ENCODE assay signal across 17 cellular contexts in the genomic region with DNA sequence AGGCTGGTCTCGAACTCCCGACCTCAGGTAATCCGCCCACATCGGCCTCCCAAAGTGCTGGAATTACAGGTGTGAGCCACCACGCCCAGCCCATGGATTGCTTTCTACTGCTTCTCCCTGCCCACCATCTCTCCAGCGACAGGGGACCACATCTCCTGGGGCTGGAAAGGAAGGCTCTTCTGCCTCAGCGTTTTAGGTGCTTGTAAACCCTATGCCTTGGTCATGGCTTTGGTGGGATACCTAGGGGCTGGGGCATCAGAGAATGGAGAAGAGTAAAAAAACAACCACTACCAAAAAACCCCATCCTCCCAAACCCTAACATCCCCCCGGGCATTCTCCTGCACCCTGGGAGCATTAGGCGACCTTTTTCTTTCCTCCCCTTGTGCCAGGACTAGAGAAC. TPM values are rescaled to one million over a fixed set of nuclear protein-coding genes. Genes with fewer than 3 reads are reported as not detected.
DNase-seq lines count a peak whose midpoint lies in the region; ATAC-seq and TF ChIP-seq lines count a peak whose summit lies in the region.
"Had no signal": no experiment of that assay in that cellular context is flagged by ENCODE, and none has a peak within 500 bp of the region (broad histone marks: within the 10 kb centered on the region; RNA-seq: fewer than 3 reads in every experiment).

No MANE protein-coding gene starts in this region.

- no peak overlapping the region for H4K8ac ChIP-seq in IMR-90 (ENCODE audit: low read depth in 2 of 2, low read length in 2 of 2)

- H3K4me3 ChIP-seq in IMR-90 (ENCODE audit: insufficient read depth, low read depth, low read length) = no peak overlapping the region
- no peak overlapping the region for H3K4me3 ChIP-seq in Karpas-422 (ENCODE audit: low read length)
- H3K4me3 ChIP-seq in lower leg skin (ENCODE audit: low read depth, poor library complexity, severe bottlenecking) = no peak overlapping the region

- no peak overlapping the region for H4K91ac ChIP-seq in IMR-90 (ENCODE audit: insufficient read depth, low read depth, low read length)

- dilution Hi-C loops in IMR-90 (cut with HindIII; ENCODE audit: low sequenced_read_pairs, unreplicated experiment) = no loop called here

- in situ Hi-C loops in IMR-90 (cut with MboI; ENCODE audit: low sequenced_read_pairs) = no loop called here

- no peaks in the 10 kb centered on the region for H3K9me2 ChIP-seq in Karpas-422 (replicated peaks; ENCODE audit: insufficient read depth, low read length)

- H2BK15ac ChIP-seq in IMR-90 (ENCODE audit: low read depth, low read length) = no peak overlapping the region

- no peak overlapping the region for H3K14ac ChIP-seq in IMR-90 (replicated peaks; ENCODE audit: low read depth, low read length)

- no peak overlapping the region for H2AK9ac ChIP-seq in IMR-90 (replicated peaks; ENCODE audit: low read depth, low read length, poor library complexity)

- no peaks in the 10 kb centered on the region for H3K79me2 ChIP-seq in Karpas-422 (ENCODE audit: low read length)

- H3K9ac ChIP-seq in IMR-90 (ENCODE audit: low read depth, low read length) (no peak overlapping the region), Karpas-422 (ENCODE audit: low read length) (no peak overlapping the region)

- no peaks in the 10 kb centered on the region; the same call in 1 of the 2 replicates for H3K27me3 ChIP-seq in IMR-90 (ENCODE audit: control insufficient read depth, insufficient read depth, low read length)
- no peaks in the 10 kb centered on the region for H3K27me3 ChIP-seq in Karpas-422 (ENCODE audit: low read length)

- TF ChIP-seq CTCF in IMR-90 (conservative IDR thresholded peaks at IDR 0.05; ENCODE audit: low read depth, low read length) (no peak), chondrocyte (IDR thresholded peaks at IDR 0.05) (no peak), progenitor cell of endocrine pancreas (IDR thresholded peaks at IDR 0.05; ENCODE audit: unreplicated experiment) (no peak), lower leg skin (IDR thresholded peaks at IDR 0.05) (no peak)

- no peaks in the 10 kb centered on the region for H3K9me3 Mint-ChIP-seq in activated T-cell treated with anti-CD3 and anti-CD28 coated beads, Interleukin-2, amount 50 U/mL, for 24 hours
- H3K9me3 Mint-ChIP-seq in chondrocyte (ENCODE audit: low read depth) = no peaks in the 10 kb centered on the region
- H3K9me3 Mint-ChIP-seq in progenitor cell of endocrine pancreas (ENCODE audit: low read depth) = no peaks in the 10 kb centered on the region

- no peak for ATAC-seq in IMR-90 (ENCODE audit: low read depth)

- BruUV-seq in IMR-90 (replicated peaks; lab: Mats Ljungman, UMichigan) = no TSS peak

- TF ChIP-seq RAD21 in IMR-90 (IDR thresholded peaks at IDR 0.05; ENCODE audit: low read length) = no peak

- no peak overlapping the region for H2BK20ac ChIP-seq in IMR-90 (ENCODE audit: low read depth, low read length)

- H3K9me3 ChIP-seq in IMR-90 (ENCODE audit: control insufficient read depth, insufficient read depth, low read length) = no peaks in the 10 kb centered on the region
- no peaks in the 10 kb centered on the region for H3K9me3 ChIP-seq in Karpas-422 (ENCODE audit: low read length)
- H3K9me3 ChIP-seq: spleen, upper lobe of left lung had no signal

- H3K56ac ChIP-seq in IMR-90 (ENCODE audit: extremely low read depth, insufficient read depth, low read length) = no peak overlapping the region

- H3K18ac ChIP-seq in IMR-90 (ENCODE audit: low read depth, low read length) = no peak overlapping the region

- H3K4me1 Mint-ChIP-seq in activated T-cell treated with anti-CD3 and anti-CD28 coated beads, Interleukin-2, amount 50 U/mL, for 24 hours (ENCODE audit: low read depth) = peaks cover 18% of the 10 kb centered on the region
- peaks cover 5% of the 10 kb centered on the region for H3K4me1 Mint-ChIP-seq in chondrocyte (ENCODE audit: low read depth)
- H3K4me1 Mint-ChIP-seq in progenitor cell of endocrine pancreas (ENCODE audit: low read depth) = no peaks in the 10 kb centered on the region

- POLR2A ChIA-PET in IMR-90 (lab: Charles Lee; ENCODE audit: unreplicated experiment) = no interaction called here

- H3K79me1 ChIP-seq in IMR-90 (ENCODE audit: low read depth in 1 of 2, low read length in 2 of 2) = no peaks in the 10 kb centered on the region

- H2AFZ ChIP-seq in IMR-90 (replicated peaks; ENCODE audit: low read length, poor library complexity) (peak overlapping the region; percentile 89), Karpas-422 (ENCODE audit: low read length) (no peak overlapping the region)

- no peak for TF ChIP-seq POLR2A in IMR-90 (IDR thresholded peaks at IDR 0.05; ENCODE audit: low read depth, low read length)
- TF ChIP-seq POLR2A in lower leg skin (IDR thresholded peaks at IDR 0.05) = no peak

- H2AK5ac ChIP-seq in IMR-90 (ENCODE audit: low read depth, low read length) = no peak overlapping the region

- H3K27me3 Mint-ChIP-seq in activated T-cell treated with anti-CD3 and anti-CD28 coated beads, Interleukin-2, amount 50 U/mL, for 24 hours = peaks cover 26% of the 10 kb centered on the region
- H3K27me3 Mint-ChIP-seq in chondrocyte (ENCODE audit: low read depth) = peaks cover 1% of the 10 kb centered on the region
- peaks cover 36% of the 10 kb centered on the region for H3K27me3 Mint-ChIP-seq in progenitor cell of endocrine pancreas

- no peak overlapping the region for H3K27ac Mint-ChIP-seq in activated T-cell treated with anti-CD3 and anti-CD28 coated beads, Interleukin-2, amount 50 U/mL, for 24 hours
- H3K27ac Mint-ChIP-seq in chondrocyte (ENCODE audit: unreplicated experiment) (peak overlapping the region; percentile 13), progenitor cell of endocrine pancreas (no peak overlapping the region)

- no peak for DNase-seq in activated T-cell treated with anti-CD3 and anti-CD28 coated beads, Interleukin-2, amount 50 U/mL, for 24 hours
- no peak for DNase-seq in activated T-cell treated with anti-CD3 and anti-CD28 coated beads, Interleukin-2, amount 50 U/mL, for 1 hour
- DNase-seq in IMR-90 = no peak
- DNase-seq in chondrocyte (ENCODE audit: low spot score) = peak; percentile 72
- DNase-seq in progenitor cell of endocrine pancreas (ENCODE audit: low spot score, unreplicated experiment) = no peak
- no peak for DNase-seq in Karpas-422
- no peak for DNase-seq in NCI-H1417 treated with DMSO at 0.1 percent for 48 hours (lab: John Stamatoyannopoulos, UW)
- no peak for DNase-seq in lower leg skin (ENCODE audit: low spot score in 2 of 2)
- DNase-seq: activated CD4-positive, alpha-beta T cell treated with anti-CD3 and anti-CD28 coated beads, Interleukin-2, amount 50 U/mL, for 1 hour; activated effector memory CD4-positive, alpha-beta T cell treated with Interleukin-2 at 50 U/mL for 16 hours; GF-D8; hippocampal formation; NCI-H2171 treated with DMSO at 0.1 percent for 48 hours; RPMI8226; stimulated activated naive CD4-positive, alpha-beta T cell; upper lobe of left lung had no signal

- H4K5ac ChIP-seq in IMR-90 (ENCODE audit: low read depth, low read length) = no peak overlapping the region

- H3K4me2 ChIP-seq in IMR-90 (ENCODE audit: low read depth, low read length) (no peak overlapping the region), Karpas-422 (ENCODE audit: low read depth, low read length, poor library complexity, severe bottlenecking) (no peak overlapping the region)

- H2BK120ac ChIP-seq in IMR-90 (ENCODE audit: low read depth, low read length) = no peak overlapping the region

- no peak overlapping the region for H2BK5ac ChIP-seq in IMR-90 (ENCODE audit: low read depth, low read length, poor library complexity, severe bottlenecking)

- H4K20me1 ChIP-seq in IMR-90 (ENCODE audit: insufficient read depth, low read length) (0 out of 2 replicates have a peak, but pooled peaks cover 3% of the 10 kb centered on the region), Karpas-422 (ENCODE audit: insufficient read depth, low read depth, low read length) (no peaks in the 10 kb centered on the region)

- no peaks in the 10 kb centered on the region for H3K9me1 ChIP-seq in IMR-90 (ENCODE audit: insufficient read depth, low read length)

- H3K27ac ChIP-seq in IMR-90 (ENCODE audit: insufficient read depth, low read length) (no peak overlapping the region), Karpas-422 (ENCODE audit: low read length) (no peak overlapping the region)

- 100% methylated on average over 1 of the region's 9 CpGs; no CpG with 5 or more reads in 1 of the 2 experiments for WGBS in IMR-90 (ENCODE audit: extremely low coverage in 2 of 2, insufficient read length in 1 of 2), 2 experiments
- WGBS in lower leg skin, 2 donors = 88 to 91% methylated on average over 9 of the region's 9 CpGs

- CTCF ChIA-PET in IMR-90 (lab: Yijun Ruan, JAX) = interaction anchor here (0.6 kb wide), 1 partner anchor 91 kb away, joined by 3 read pairs; no protein-coding TSS in a partner anchor

- no peak overlapping the region for H3K23ac ChIP-seq in IMR-90 (ENCODE audit: low read depth, low read length)

- H3K36me3 Mint-ChIP-seq in activated T-cell treated with anti-CD3 and anti-CD28 coated beads, Interleukin-2, amount 50 U/mL, for 24 hours (ENCODE audit: low read depth) = peaks cover 5% of the 10 kb centered on the region
- H3K36me3 Mint-ChIP-seq in chondrocyte (ENCODE audit: low read depth) = no peaks in the 10 kb centered on the region
- H3K36me3 Mint-ChIP-seq in progenitor cell of endocrine pancreas (ENCODE audit: insufficient read depth) = no peaks in the 10 kb centered on the region

- intact Hi-C loops in IMR-90 (cut with micrococcal nuclease) (loop anchor here (5.0 kb wide), 1 partner anchor 33 kb away; a partner anchor contains a TSS), lower leg skin (cut with DNase I; ENCODE audit: low total_unique reads) (loop anchor here (5.0 kb wide), 1 partner anchor 158 kb away; no protein-coding TSS in a partner anchor)

- H3K4me1 ChIP-seq in IMR-90 (ENCODE audit: control insufficient read depth, insufficient read depth, low read length) = peaks cover 9% of the 10 kb centered on the region; the same call in 1 of the 2 replicates
- peaks cover 23% of the 10 kb centered on the region for H3K4me1 ChIP-seq in Karpas-422 (ENCODE audit: low read length)

- no peak overlapping the region for H3K4ac ChIP-seq in IMR-90 (ENCODE audit: low read depth, low read length)

- H3K4me3 Mint-ChIP-seq in activated T-cell treated with anti-CD3 and anti-CD28 coated beads, Interleukin-2, amount 50 U/mL, for 24 hours = peak overlapping the region; percentile 45
- no peak overlapping the region for H3K4me3 Mint-ChIP-seq in chondrocyte (ENCODE audit: unreplicated experiment)
- peak overlapping the region; percentile 62 for H3K4me3 Mint-ChIP-seq in progenitor cell of endocrine pancreas (ENCODE audit: low read depth)

- no peaks in the 10 kb centered on the region for H3K36me3 ChIP-seq in IMR-90 (ENCODE audit: control insufficient read depth, insufficient read depth, low read length)
- H3K36me3 ChIP-seq in Karpas-422 (ENCODE audit: insufficient read depth, low read length) = no peaks in the 10 kb centered on the region
- H3K36me3 ChIP-seq: spleen, upper lobe of left lung had no signal

RNA-seq across cellular contexts. Expression of a gene that starts 1.1 kb away (rescaled TPM):
- 2.7 and 3.9 TPM in 2 replicates for total RNA-seq in IMR-90 (2012; rRNA removed)
- polyA plus RNA-seq in IMR-90 (2012; rRNA removed) = 6.3 and 8.5 TPM in 2 replicates
- polyA plus RNA-seq in IMR-90 (2012; cell fraction: cytosol; rRNA removed) = 5.9 and 17.0 TPM in 2 replicates
- polyA plus RNA-seq in IMR-90 (2012; cell fraction: nucleus; rRNA removed; ENCODE audit: low replicate concordance) = 5.2 and 13.9 TPM in 2 replicates
- 4.4 to 8.9 TPM (median 6.0 TPM) in 3 replicates for total RNA-seq in chondrocyte
- total RNA-seq in progenitor cell of endocrine pancreas = 3.9 and 4.5 TPM in 2 replicates
- 0.18 TPM in 1 of 2 replicates, not detected in the other for total RNA-seq in Karpas-422 (2014; rRNA removed; shearing (Covaris generic); ENCODE audit: low replicate concordance)
- 1 to 10 TPM in 3 of 4 donors, under 1 TPM in 1; 0.99 to 5.4 (median 4.0) TPM for total RNA-seq in lower leg skin

RNA-seq across cellular contexts. Expression of a gene that starts 34.3 kb away (rescaled TPM):
- total RNA-seq in IMR-90 (2012; rRNA removed) (4.2 and 5.7 TPM in 2 replicates), chondrocyte (12.9 to 15.5 TPM (median 14.3 TPM) in 3 replicates), progenitor cell of endocrine pancreas (20.5 and 20.8 TPM in 2 replicates), lower leg skin (10 to 100 TPM in 1 of 4 donors, 1 to 10 TPM in 3; 2.8 to 16.9 (median 5.4) TPM)
- polyA plus RNA-seq in IMR-90 (2012; rRNA removed) = 6.4 and 9.4 TPM in 2 replicates
- 9.8 and 13.3 TPM in 2 replicates for polyA plus RNA-seq in IMR-90 (2012; cell fraction: cytosol; rRNA removed)
- polyA plus RNA-seq in IMR-90 (2012; cell fraction: nucleus; rRNA removed; ENCODE audit: low replicate concordance) = 10.7 and 48.6 TPM in 2 replicates
- 9.8 and 35.6 TPM in 2 replicates for total RNA-seq in Karpas-422 (2014; rRNA removed; shearing (Covaris generic); ENCODE audit: low replicate concordance)

RNA-seq across cellular contexts. Expression of a gene that starts 38.6 kb away (rescaled TPM):
- total RNA-seq in IMR-90 (2012; rRNA removed) = not detected in 2 replicates
- 0.21 and 1.0 TPM in 2 replicates for polyA plus RNA-seq in IMR-90 (2012; rRNA removed)
- 0.41 TPM in 1 of 2 replicates, not detected in the other for polyA plus RNA-seq in IMR-90 (2012; cell fraction: cytosol; rRNA removed)
- polyA plus RNA-seq in IMR-90 (2012; cell fraction: nucleus; rRNA removed; ENCODE audit: low replicate concordance) = 1.0 and 1.7 TPM in 2 replicates
- total RNA-seq in chondrocyte = 38.7 to 181 TPM (median 174 TPM) in 3 replicates
- total RNA-seq in progenitor cell of endocrine pancreas = 5.1 TPM in 2 replicates
- total RNA-seq in Karpas-422 (2014; rRNA removed; shearing (Covaris generic); ENCODE audit: low replicate concordance) = 140 and 285 TPM in 2 replicates
- total RNA-seq in lower leg skin = 100 to 1,000 TPM in 1 of 4 donors, 10 to 100 TPM in 3; 13.1 to 103 (median 63.2) TPM

RNA-seq across cellular contexts. Expression of a gene that starts 50.7 kb away (rescaled TPM):
- 18.1 and 20.3 TPM in 2 replicates for total RNA-seq in IMR-90 (2012; rRNA removed)
- 123 and 149 TPM in 2 replicates for polyA plus RNA-seq in IMR-90 (2012; rRNA removed)
- polyA plus RNA-seq in IMR-90 (2012; cell fraction: cytosol; rRNA removed) = 196 and 200 TPM in 2 replicates
- 61.5 and 154 TPM in 2 replicates for polyA plus RNA-seq in IMR-90 (2012; cell fraction: nucleus; rRNA removed; ENCODE audit: low replicate concordance)
- total RNA-seq in chondrocyte = 166 to 264 TPM (median 247 TPM) in 3 replicates
- total RNA-seq in progenitor cell of endocrine pancreas = 17.0 and 19.6 TPM in 2 replicates
- total RNA-seq in Karpas-422 (2014; rRNA removed; shearing (Covaris generic); ENCODE audit: low replicate concordance) = 0.45 TPM in 1 of 2 replicates, not detected in the other
- total RNA-seq in lower leg skin = 100 to 1,000 TPM; 103 to 203 (median 141) TPM
